ENCODE assay signal across 1 cellular context in genomic region chr12:104761091-104761490, GRCh38.
TF ChIP-seq lines count a peak whose summit lies in the region.

No MANE protein-coding gene starts in this region.

TF ChIP-seq in HepG2, 621 proteins besides CTCF, POLR2A, EP300 and RAD21 (continued from another document):
- TF ChIP-seq ZBTB14 (CRISPR knock-in tag; IDR thresholded peaks at IDR 0.05) (no peak), HNRNPL (IDR thresholded peaks at IDR 0.05; ENCODE audit: low read depth, low read length) (no peak), ZMYM4 (CRISPR knock-in tag; IDR thresholded peaks at IDR 0.05) (no peak), ZNF138 (CRISPR knock-in tag; IDR thresholded peaks at IDR 0.05; ENCODE audit: low read depth) (no peak), ZNF800 (CRISPR knock-in tag; IDR thresholded peaks at IDR 0.05) (no peak), MEIS2 (CRISPR knock-in tag; IDR thresholded peaks at IDR 0.05) (no peak), NR2F2 (IDR thresholded peaks at IDR 0.05; ENCODE audit: borderline replicate concordance, low read depth) (no peak)
- TF ChIP-seq, protein P1, sequence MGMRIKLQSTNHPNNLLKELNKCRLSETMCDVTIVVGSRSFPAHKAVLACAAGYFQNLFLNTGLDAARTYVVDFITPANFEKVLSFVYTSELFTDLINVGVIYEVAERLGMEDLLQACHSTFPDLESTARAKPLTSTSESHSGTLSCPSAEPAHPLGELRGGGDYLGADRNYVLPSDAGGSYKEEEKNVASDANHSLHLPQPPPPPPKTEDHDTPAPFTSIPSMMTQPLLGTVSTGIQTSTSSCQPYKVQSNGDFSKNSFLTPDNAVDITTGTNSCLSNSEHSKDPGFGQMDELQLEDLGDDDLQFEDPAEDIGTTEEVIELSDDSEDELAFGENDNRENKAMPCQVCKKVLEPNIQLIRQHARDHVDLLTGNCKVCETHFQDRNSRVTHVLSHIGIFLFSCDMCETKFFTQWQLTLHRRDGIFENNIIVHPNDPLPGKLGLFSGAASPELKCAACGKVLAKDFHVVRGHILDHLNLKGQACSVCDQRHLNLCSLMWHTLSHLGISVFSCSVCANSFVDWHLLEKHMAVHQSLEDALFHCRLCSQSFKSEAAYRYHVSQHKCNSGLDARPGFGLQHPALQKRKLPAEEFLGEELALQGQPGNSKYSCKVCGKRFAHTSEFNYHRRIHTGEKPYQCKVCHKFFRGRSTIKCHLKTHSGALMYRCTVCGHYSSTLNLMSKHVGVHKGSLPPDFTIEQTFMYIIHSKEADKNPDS (CRISPR knock-in tag; IDR thresholded peaks at IDR 0.05): no peak
- TF ChIP-seq, protein P2, sequence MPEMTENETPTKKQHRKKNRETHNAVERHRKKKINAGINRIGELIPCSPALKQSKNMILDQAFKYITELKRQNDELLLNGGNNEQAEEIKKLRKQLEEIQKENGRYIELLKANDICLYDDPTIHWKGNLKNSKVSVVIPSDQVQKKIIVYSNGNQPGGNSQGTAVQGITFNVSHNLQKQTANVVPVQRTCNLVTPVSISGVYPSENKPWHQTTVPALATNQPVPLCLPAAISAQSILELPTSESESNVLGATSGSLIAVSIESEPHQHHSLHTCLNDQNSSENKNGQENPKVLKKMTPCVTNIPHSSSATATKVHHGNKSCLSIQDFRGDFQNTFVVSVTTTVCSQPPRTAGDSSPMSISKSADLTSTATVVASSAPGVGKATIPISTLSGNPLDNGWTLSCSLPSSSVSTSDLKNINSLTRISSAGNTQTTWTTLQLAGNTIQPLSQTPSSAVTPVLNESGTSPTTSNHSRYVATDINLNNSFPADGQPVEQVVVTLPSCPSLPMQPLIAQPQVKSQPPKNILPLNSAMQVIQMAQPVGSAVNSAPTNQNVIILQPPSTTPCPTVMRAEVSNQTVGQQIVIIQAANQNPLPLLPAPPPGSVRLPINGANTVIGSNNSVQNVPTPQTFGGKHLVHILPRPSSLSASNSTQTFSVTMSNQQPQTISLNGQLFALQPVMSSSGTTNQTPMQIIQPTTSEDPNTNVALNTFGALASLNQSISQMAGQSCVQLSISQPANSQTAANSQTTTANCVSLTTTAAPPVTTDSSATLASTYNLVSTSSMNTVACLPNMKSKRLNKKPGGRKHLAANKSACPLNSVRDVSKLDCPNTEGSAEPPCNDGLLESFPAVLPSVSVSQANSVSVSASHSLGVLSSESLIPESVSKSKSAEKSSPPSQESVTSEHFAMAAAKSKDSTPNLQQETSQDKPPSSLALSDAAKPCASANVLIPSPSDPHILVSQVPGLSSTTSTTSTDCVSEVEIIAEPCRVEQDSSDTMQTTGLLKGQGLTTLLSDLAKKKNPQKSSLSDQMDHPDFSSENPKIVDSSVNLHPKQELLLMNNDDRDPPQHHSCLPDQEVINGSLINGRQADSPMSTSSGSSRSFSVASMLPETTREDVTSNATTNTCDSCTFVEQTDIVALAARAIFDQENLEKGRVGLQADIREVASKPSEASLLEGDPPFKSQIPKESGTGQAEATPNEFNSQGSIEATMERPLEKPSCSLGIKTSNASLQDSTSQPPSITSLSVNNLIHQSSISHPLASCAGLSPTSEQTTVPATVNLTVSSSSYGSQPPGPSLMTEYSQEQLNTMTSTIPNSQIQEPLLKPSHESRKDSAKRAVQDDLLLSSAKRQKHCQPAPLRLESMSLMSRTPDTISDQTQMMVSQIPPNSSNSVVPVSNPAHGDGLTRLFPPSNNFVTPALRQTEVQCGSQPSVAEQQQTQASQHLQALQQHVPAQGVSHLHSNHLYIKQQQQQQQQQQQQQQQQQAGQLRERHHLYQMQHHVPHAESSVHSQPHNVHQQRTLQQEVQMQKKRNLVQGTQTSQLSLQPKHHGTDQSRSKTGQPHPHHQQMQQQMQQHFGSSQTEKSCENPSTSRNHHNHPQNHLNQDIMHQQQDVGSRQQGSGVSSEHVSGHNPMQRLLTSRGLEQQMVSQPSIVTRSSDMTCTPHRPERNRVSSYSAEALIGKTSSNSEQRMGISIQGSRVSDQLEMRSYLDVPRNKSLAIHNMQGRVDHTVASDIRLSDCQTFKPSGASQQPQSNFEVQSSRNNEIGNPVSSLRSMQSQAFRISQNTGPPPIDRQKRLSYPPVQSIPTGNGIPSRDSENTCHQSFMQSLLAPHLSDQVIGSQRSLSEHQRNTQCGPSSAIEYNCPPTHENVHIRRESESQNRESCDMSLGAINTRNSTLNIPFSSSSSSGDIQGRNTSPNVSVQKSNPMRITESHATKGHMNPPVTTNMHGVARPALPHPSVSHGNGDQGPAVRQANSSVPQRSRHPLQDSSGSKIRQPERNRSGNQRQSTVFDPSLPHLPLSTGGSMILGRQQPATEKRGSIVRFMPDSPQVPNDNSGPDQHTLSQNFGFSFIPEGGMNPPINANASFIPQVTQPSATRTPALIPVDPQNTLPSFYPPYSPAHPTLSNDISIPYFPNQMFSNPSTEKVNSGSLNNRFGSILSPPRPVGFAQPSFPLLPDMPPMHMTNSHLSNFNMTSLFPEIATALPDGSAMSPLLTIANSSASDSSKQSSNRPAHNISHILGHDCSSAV (CRISPR knock-in tag; IDR thresholded peaks at IDR 0.05; ENCODE audit: borderline replicate concordance): no peak
